8 cellular contexts compared by ENCODE assay signal in the genomic region with DNA sequence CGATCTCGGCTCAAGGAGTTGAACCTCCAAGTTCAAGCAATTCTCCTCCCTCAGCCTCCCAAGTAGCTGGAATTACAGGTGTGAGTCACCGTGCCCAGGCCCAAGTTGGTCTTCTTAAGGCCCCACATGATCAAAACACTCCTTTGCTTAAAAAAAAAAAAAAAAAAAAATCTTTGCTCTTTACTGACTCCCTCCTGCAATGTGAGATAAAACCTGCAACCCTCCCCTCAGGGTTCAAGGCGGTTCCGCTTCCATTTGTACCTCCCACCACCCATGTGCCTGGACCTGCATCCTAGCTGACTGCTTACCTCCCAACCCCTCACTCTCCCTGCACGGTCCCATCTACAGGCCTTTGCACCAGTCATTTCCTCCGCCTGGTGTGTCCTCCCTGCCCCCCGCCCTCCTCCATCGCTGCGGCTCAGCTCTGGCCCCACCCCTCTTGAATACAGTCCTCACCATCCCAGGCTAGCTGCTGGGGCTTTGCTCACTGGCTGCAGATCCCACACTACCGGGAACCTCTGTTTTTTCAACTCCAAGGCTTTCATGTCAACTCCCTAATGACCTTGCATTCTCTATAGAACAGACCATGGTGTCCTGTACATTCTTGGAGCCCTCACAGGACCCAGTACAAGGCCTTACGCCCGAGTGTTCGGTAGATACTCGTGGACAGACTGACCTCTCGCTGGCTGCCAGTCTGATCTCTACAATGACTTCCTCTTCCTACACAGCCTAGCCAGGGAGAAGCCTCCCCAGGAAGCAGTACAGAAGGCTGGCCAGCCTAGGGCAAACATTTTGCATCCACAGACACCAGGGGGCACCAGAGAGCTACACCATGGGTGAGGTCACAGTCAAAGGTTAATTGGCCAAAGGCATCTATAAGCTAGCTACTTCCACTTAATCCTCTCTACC. TPM values are rescaled to one million over a fixed set of nuclear protein-coding genes. Genes with fewer than 3 reads are reported as not detected.
DNase-seq lines count a peak whose midpoint lies in the region; ATAC-seq and TF ChIP-seq lines count a peak whose summit lies in the region.

No MANE protein-coding gene starts in this region.

- TF ChIP-seq RAD21 in IMR-90 (IDR thresholded peaks at IDR 0.05; ENCODE audit: low read length), result peak; percentile 82

- peaks cover 21 to 72% of the 10 kb centered on the region in 2 experiments for H3K79me1 ChIP-seq in IMR-90 (ENCODE audit: low read depth in 1 of 2, low read length in 2 of 2)

- TF ChIP-seq EP300 in esophagus muscularis mucosa (IDR thresholded peaks at IDR 0.05), result no peak

- H2AK9ac ChIP-seq in IMR-90 (replicated peaks; ENCODE audit: low read depth, low read length, poor library complexity), result peak overlapping the region; percentile 52

- peak overlapping the region; percentile 63 for H3K4ac ChIP-seq in IMR-90 (ENCODE audit: low read depth, low read length)

- H3K4me3 ChIP-seq in IMR-90 (ENCODE audit: insufficient read depth, low read depth, low read length) (no peak overlapping the region), esophagus muscularis mucosa (no peak overlapping the region)

- H2BK20ac ChIP-seq in IMR-90 (ENCODE audit: low read depth, low read length), result no peak overlapping the region

- TF ChIP-seq CTCF in IMR-90 (conservative IDR thresholded peaks at IDR 0.05; ENCODE audit: low read depth, low read length) (peak; percentile 84), esophagus muscularis mucosa (IDR thresholded peaks at IDR 0.05) (peak; percentile 94 to 95 (median 95))

- peak overlapping the region; percentile 32 for H2BK5ac ChIP-seq in IMR-90 (ENCODE audit: low read depth, low read length, poor library complexity, severe bottlenecking)

- peak overlapping the region in 1 of 2 experiments; percentile 62; a peak in 1 of 4 replicates for H4K8ac ChIP-seq in IMR-90 (ENCODE audit: low read depth in 2 of 2, low read length in 2 of 2)

- 0 out of 2 replicates have a peak, but pooled peaks cover 4% of the 10 kb centered on the region for H3K9me1 ChIP-seq in IMR-90 (ENCODE audit: insufficient read depth, low read length)

- H3K4me2 ChIP-seq in IMR-90 (ENCODE audit: low read depth, low read length), result no peak overlapping the region

- H3K9me3 ChIP-seq in IMR-90 (ENCODE audit: control insufficient read depth, insufficient read depth, low read length) (no peaks in the 10 kb centered on the region), esophagus muscularis mucosa (no peaks in the 10 kb centered on the region)

- no peaks in the 10 kb centered on the region for H3K27me3 ChIP-seq in IMR-90 (ENCODE audit: control insufficient read depth, insufficient read depth, low read length)
- H3K27me3 ChIP-seq in esophagus muscularis mucosa, result no peaks in the 10 kb centered on the region

- peak overlapping the region; percentile 62 for H2AFZ ChIP-seq in IMR-90 (replicated peaks; ENCODE audit: low read length, poor library complexity)

- H3K36me3 ChIP-seq in IMR-90 (ENCODE audit: control insufficient read depth, insufficient read depth, low read length), result peaks cover 55% of the 10 kb centered on the region
- peaks cover 27 to 86% (median 55%) of the 10 kb centered on the region in 4 donors for H3K36me3 ChIP-seq in esophagus muscularis mucosa

- POLR2A ChIA-PET in IMR-90 (lab: Charles Lee; ENCODE audit: unreplicated experiment), result interaction anchor here (0.5 kb wide), 1 partner anchor 8 kb away, joined by 3 read pairs; no protein-coding TSS in a partner anchor

- peak overlapping the region; percentile 53; the same call in 1 of the 2 replicates for H4K91ac ChIP-seq in IMR-90 (ENCODE audit: insufficient read depth, low read depth, low read length)

- peaks cover 40% of the 10 kb centered on the region for H4K20me1 ChIP-seq in IMR-90 (ENCODE audit: insufficient read depth, low read length)

- H3K14ac ChIP-seq in IMR-90 (replicated peaks; ENCODE audit: low read depth, low read length), result 0 out of 2 replicates have a peak overlapping the region, but pooled peaks have one; percentile 57

- intact Hi-C loops in IMR-90 (cut with micrococcal nuclease), result loop anchor here (2.0 to 10.0 kb wide), 3 partner anchors 96 to 309 kb away; no protein-coding TSS in a partner anchor
- intact Hi-C loops in esophagus muscularis mucosa (cut with DNase I), result loop anchor here (2.0 to 10.0 kb wide), 2 partner anchors 96 to 156 kb away; a partner anchor contains a TSS

- 77% methylated on average over 9 of the region's 16 CpGs; no CpG with 5 or more reads in 1 of the 2 experiments for WGBS in IMR-90 (ENCODE audit: extremely low coverage in 2 of 2, insufficient read length in 1 of 2), 2 experiments
- 51% methylated on average over 16 of the region's 16 CpGs for WGBS in esophagus muscularis mucosa

- TF ChIP-seq POLR2A in IMR-90 (IDR thresholded peaks at IDR 0.05; ENCODE audit: low read depth, low read length) (no peak), esophagus muscularis mucosa (IDR thresholded peaks at IDR 0.05; ENCODE audit: low read depth) (no peak)

- H3K4me1 ChIP-seq in IMR-90 (ENCODE audit: control insufficient read depth, insufficient read depth, low read length), result peaks cover 32% of the 10 kb centered on the region
- peaks cover 69 to 89% (median 84%) of the 10 kb centered on the region in 4 donors for H3K4me1 ChIP-seq in esophagus muscularis mucosa

- in situ Hi-C loops in IMR-90 (cut with MboI; ENCODE audit: low sequenced_read_pairs), result no loop called here

- H3K27ac ChIP-seq in IMR-90 (ENCODE audit: insufficient read depth, low read length) (peak overlapping the region; percentile 35; the same call in 1 of the 2 replicates), esophagus muscularis mucosa (replicated peaks in 1 of 4) (peak overlapping the region; percentile 76 to 98 (median 90))

- no peak overlapping the region for H2BK120ac ChIP-seq in IMR-90 (ENCODE audit: low read depth, low read length)

- H2AK5ac ChIP-seq in IMR-90 (ENCODE audit: low read depth, low read length), result peak overlapping the region; percentile 86; the same call in 1 of the 2 replicates

- H3K56ac ChIP-seq in IMR-90 (ENCODE audit: extremely low read depth, insufficient read depth, low read length), result no peak overlapping the region

- no peak overlapping the region for H3K9ac ChIP-seq in IMR-90 (ENCODE audit: low read depth, low read length)

- peak; percentile 45 for ATAC-seq in IMR-90 (ENCODE audit: low read depth)
- ATAC-seq in GM21619 (IDR thresholded peaks at IDR 0.05; ENCODE audit: unreplicated experiment), result no peak

- no peak overlapping the region for H3K23ac ChIP-seq in IMR-90 (ENCODE audit: low read depth, low read length)

- DNase-seq in GM03348 (ENCODE audit: low spot score) (peak; percentile 88), IMR-90 (peak; percentile 63), OCI-M2 (lab: John Stamatoyannopoulos, UW; ENCODE audit: unreplicated experiment) (peak; percentile 85), activated T-cell treated with anti-CD3 and anti-CD28 coated beads for 48 hours (ENCODE audit: low read depth) (peak; percentile 76), esophagus muscularis mucosa (ENCODE audit: extremely low spot score) (peak; percentile 95), myocyte (ENCODE audit: low read depth) (peak; percentile 81)
- DNase-seq in stimulated activated CD8-positive, alpha-beta memory T cell treated with anti-CD3 and anti-CD28 coated beads, Interleukin-7, amount 100 ng/mL, for 4 hours (ENCODE audit: low read depth in 2 of 2), result peak; percentile 65 to 79

- H4K5ac ChIP-seq in IMR-90 (ENCODE audit: low read depth, low read length), result 0 out of 2 replicates have a peak overlapping the region, but pooled peaks have one; percentile 31

- H2BK15ac ChIP-seq in IMR-90 (ENCODE audit: low read depth, low read length), result no peak overlapping the region

- dilution Hi-C loops in IMR-90 (cut with HindIII; ENCODE audit: low sequenced_read_pairs, unreplicated experiment), result no loop called here

- CTCF ChIA-PET in IMR-90 (lab: Yijun Ruan, JAX), result interaction anchor here (0.6 to 1.7 kb wide), 8 partner anchors 13 to 201 kb away, joined by 3 to 12 read pairs (median 5); no protein-coding TSS in a partner anchor

- H3K18ac ChIP-seq in IMR-90 (ENCODE audit: low read depth, low read length), result no peak overlapping the region

- BruUV-seq in IMR-90 (replicated peaks; lab: Mats Ljungman, UMichigan), result no TSS peak

TF ChIP-seq in IMR-90, 13 proteins besides CTCF, POLR2A, EP300 and RAD21:
- peak; percentile 89 for TF ChIP-seq SMC3 (IDR thresholded peaks at IDR 0.05; ENCODE audit: low read depth, low read length)
- TF ChIP-seq, protein P1, sequence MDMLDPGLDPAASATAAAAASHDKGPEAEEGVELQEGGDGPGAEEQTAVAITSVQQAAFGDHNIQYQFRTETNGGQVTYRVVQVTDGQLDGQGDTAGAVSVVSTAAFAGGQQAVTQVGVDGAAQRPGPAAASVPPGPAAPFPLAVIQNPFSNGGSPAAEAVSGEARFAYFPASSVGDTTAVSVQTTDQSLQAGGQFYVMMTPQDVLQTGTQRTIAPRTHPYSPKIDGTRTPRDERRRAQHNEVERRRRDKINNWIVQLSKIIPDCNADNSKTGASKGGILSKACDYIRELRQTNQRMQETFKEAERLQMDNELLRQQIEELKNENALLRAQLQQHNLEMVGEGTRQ (IDR thresholded peaks at IDR 0.05; ENCODE audit: low read depth, low read length), result no peak

RNA-seq across cellular contexts. Expression of a gene that starts 14.2 kb away (rescaled TPM):
- total RNA-seq in IMR-90 (2012; rRNA removed), result 6.5 and 7.5 TPM in 2 replicates
- 21.0 and 28.2 TPM in 2 replicates for polyA plus RNA-seq in IMR-90 (2012; rRNA removed)
- polyA plus RNA-seq in IMR-90 (2012; cell fraction: cytosol; rRNA removed), result 22.6 and 27.0 TPM in 2 replicates
- polyA plus RNA-seq in IMR-90 (2012; cell fraction: nucleus; rRNA removed; ENCODE audit: low replicate concordance), result 13.7 and 19.3 TPM in 2 replicates
- total RNA-seq in esophagus muscularis mucosa, result 10 to 100 TPM; 34.8 to 74.2 (median 55.0) TPM
- 26.4 and 29.0 TPM in 2 replicates for total RNA-seq in myocyte
- polyA plus RNA-seq in myocyte (2012), result 144 TPM
